In genomic region chr12:34368079-34368478, GRCh38 we compare ENCODE assay signal across 29 cellular contexts.
"Had no signal": no experiment of that assay in that cellular context is flagged by ENCODE, and none has a peak within 500 bp of the region (broad histone marks: within the 10 kb centered on the region; RNA-seq: fewer than 3 reads in every experiment).

No MANE protein-coding gene starts in this region.

- H3K4me3 ChIP-seq: colonic mucosa, coronary artery, dorsolateral prefrontal cortex, esophagus muscularis mucosa, esophagus squamous epithelium, gastrocnemius medialis, gastroesophageal sphincter, heart left ventricle, heart right ventricle had no signal

- H3K27ac Mint-ChIP-seq: dendritic cell treated with granulocyte-macrophage colony-stimulating factor and Interleukin-4, amounts not matched to agents 40 ng/mL and 50 ng/mL, for 4 days; effector memory CD8-positive, alpha-beta T cell; endodermal cell had no signal

- H3K4me1 Mint-ChIP-seq: endodermal cell had no signal

- DNase-seq: colonic mucosa; cortex of kidney; dermis blood vessel endothelial cell; dorsolateral prefrontal cortex; effector CD4-positive, alpha-beta T cell; effector CD8-positive, alpha-beta T cell; effector memory CD4-positive, alpha-beta T cell; effector memory CD8-positive, alpha-beta T cell; endodermal cell; erythroblast; esophagus squamous epithelium; foreskin fibroblast; foreskin keratinocyte; foreskin melanocyte; gastrocnemius medialis; glutamatergic neuron; head of caudate nucleus; heart left ventricle; heart right ventricle had no signal

- H3K4me1 ChIP-seq: colonic mucosa, esophagus muscularis mucosa, esophagus squamous epithelium, foreskin keratinocyte, gastrocnemius medialis, gastroesophageal sphincter, heart left ventricle, heart right ventricle had no signal

- H3K4me3 Mint-ChIP-seq: dendritic cell treated with granulocyte-macrophage colony-stimulating factor and Interleukin-4, amounts not matched to agents 40 ng/mL and 50 ng/mL, for 4 days; effector memory CD8-positive, alpha-beta T cell; endodermal cell had no signal

- H3K9me3 ChIP-seq: colonic mucosa, gastrocnemius medialis had no signal

- H3K27me3 ChIP-seq: colonic mucosa, esophagus squamous epithelium, foreskin keratinocyte, gastrocnemius medialis had no signal

- FAIRE-seq: colon, endometrium, endothelial cell of umbilical vein, frontal cortex had no signal

- H3K27ac ChIP-seq: colonic mucosa, coronary artery, dorsolateral prefrontal cortex, epithelial cell of prostate, esophagus muscularis mucosa, esophagus squamous epithelium, foreskin keratinocyte, gastrocnemius medialis, gastroesophageal sphincter, heart left ventricle, heart right ventricle had no signal

- H3K27me3 Mint-ChIP-seq: dendritic cell treated with granulocyte-macrophage colony-stimulating factor and Interleukin-4, amounts not matched to agents 40 ng/mL and 50 ng/mL, for 4 days; effector memory CD8-positive, alpha-beta T cell had no signal

- ATAC-seq: effector memory CD8-positive, alpha-beta T cell; esophagus mucosa; foreskin keratinocyte; gastrocnemius medialis; gastroesophageal sphincter; heart left ventricle; heart right ventricle had no signal

- H3K36me3 ChIP-seq: colonic mucosa, esophagus muscularis mucosa, esophagus squamous epithelium, gastrocnemius medialis, gastroesophageal sphincter, heart left ventricle, heart right ventricle had no signal
